Comparison of ENCODE assay signal across 23 cellular contexts in the genomic region with DNA sequence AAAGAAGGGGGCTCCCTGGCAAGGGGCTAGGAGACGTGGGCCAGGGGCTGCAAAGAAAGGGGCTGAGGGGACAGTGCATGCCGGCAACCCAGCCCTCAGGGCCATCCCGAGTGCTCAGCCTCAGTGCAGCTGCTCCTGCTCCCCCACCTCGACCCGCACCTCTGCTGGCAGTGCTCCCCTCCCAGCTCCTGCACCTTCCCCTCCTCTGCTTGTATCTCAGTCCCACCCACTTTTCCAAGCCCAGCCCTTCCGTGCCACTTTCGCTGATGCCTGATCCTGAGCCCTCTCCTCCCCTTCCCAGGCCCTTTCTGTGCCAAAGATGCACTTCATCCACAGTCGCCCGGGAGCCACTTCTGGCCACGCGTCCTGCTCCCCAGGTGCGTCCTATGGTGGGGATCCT.
"Had no signal": no experiment of that assay in that cellular context is flagged by ENCODE, and none has a peak within 500 bp of the region (broad histone marks: within the 10 kb centered on the region; RNA-seq: fewer than 3 reads in every experiment).

No MANE protein-coding gene starts in this region.

- DNase-seq: dermis blood vessel endothelial cell; effector memory CD4-positive, alpha-beta T cell; esophagus squamous epithelium; foreskin melanocyte; hypothalamus; mesenchymal stem cell; midbrain; naive thymus-derived CD4-positive, alpha-beta T cell; nephron progenitor cell; occipital lobe; sigmoid colon; stimulated activated naive B cell treated with anti-CD40 and anti-IgM and Interleukin-4, amounts not matched to agents 10 μg/mL and 1 μg/mL and 100 μg/mL, for 72 hours; uterus had no signal

- H3K4me1 ChIP-seq: esophagus squamous epithelium, parathyroid adenoma, prostate gland, right atrium auricular region, sigmoid colon, tibial nerve, upper lobe of left lung, uterus had no signal

- H3K4me3 ChIP-seq: coronary artery, esophagus squamous epithelium, prostate gland, right atrium auricular region, sigmoid colon, thoracic aorta, tibial nerve, upper lobe of left lung, uterus had no signal

- H3K36me3 ChIP-seq: esophagus squamous epithelium, prostate gland, right atrium auricular region, sigmoid colon, thoracic aorta, tibial nerve, upper lobe of left lung, uterus had no signal

- H3K27me3 ChIP-seq: right atrium auricular region, tibial nerve, upper lobe of left lung, uterus had no signal

- H3K27ac ChIP-seq: coronary artery, esophagus squamous epithelium, parathyroid adenoma, prostate gland, right atrium auricular region, sigmoid colon, thoracic aorta, tibial nerve, upper lobe of left lung, uterus had no signal

- H3K9me3 ChIP-seq: esophagus squamous epithelium, prostate gland, right atrium auricular region, sigmoid colon, thoracic aorta, upper lobe of left lung, uterus had no signal

- ATAC-seq: left lobe of liver; naive thymus-derived CD4-positive, alpha-beta T cell; stimulated activated naive B cell treated with anti-CD40 and anti-IgM and Interleukin-4, amounts not matched to agents 10 μg/mL and 1 μg/mL and 100 μg/mL, for 72 hours had no signal

- H3K9ac ChIP-seq: parathyroid adenoma had no signal

- FAIRE-seq: endothelial cell of umbilical vein, keratinocyte had no signal
